8 cellular contexts compared by ENCODE assay signal in genomic region chr4:54226399-54227260, GRCh38. TPM values are rescaled to one million over a fixed set of nuclear protein-coding genes. Genes with fewer than 3 reads are reported as not detected.
DNase-seq lines count a peak whose midpoint lies in the region; ATAC-seq and TF ChIP-seq lines count a peak whose summit lies in the region.

No MANE protein-coding gene starts in this region.

- peak overlapping the region; percentile 29 for H3K4me3 Mint-ChIP-seq in activated naive CD4-positive, alpha-beta T cell treated with anti-CD3 and anti-CD28 coated beads, Interleukin-2, amount 10 ng/mL, durations not matched to agents 7 days and 5 days

- H3K36me3 Mint-ChIP-seq in activated naive CD4-positive, alpha-beta T cell treated with anti-CD3 and anti-CD28 coated beads, Interleukin-2, amount 10 ng/mL, durations not matched to agents 7 days and 5 days: peaks cover 2% of the 10 kb centered on the region

- H4K8ac ChIP-seq in mesendoderm (ENCODE audit: low read depth, low read length): no peak overlapping the region

- peak overlapping the region; percentile 85 for H3K56ac ChIP-seq in mesendoderm (ENCODE audit: low read length)

- no CpG with 5 or more reads among the region's 47 CpGs for WGBS in mesendoderm (ENCODE audit: extremely low coverage, insufficient coverage, low lambda C conversion rate)

- H2BK5ac ChIP-seq in mesendoderm (ENCODE audit: low read length): peak overlapping the region; percentile 40

- peak overlapping the region; percentile 70 for H3K9ac ChIP-seq in mesendoderm (ENCODE audit: low read length)

- H3K4me3 ChIP-seq in dorsolateral prefrontal cortex (peak overlapping the region in 56 of 59 donors; percentile 20 to 67 (median 46)), mesendoderm (ENCODE audit: low read length) (peak overlapping the region; percentile 41), upper lobe of right lung (peak overlapping the region; percentile 49)

- peaks cover 5% of the 10 kb centered on the region for H3K79me2 ChIP-seq in mesendoderm (ENCODE audit: control insufficient read depth, insufficient read depth, low read length)

- ATAC-seq in upper lobe of right lung (peak; percentile 64), GM18511 (IDR thresholded peaks at IDR 0.05; ENCODE audit: unreplicated experiment) (no peak), GM18502 (IDR thresholded peaks at IDR 0.05; ENCODE audit: poor library complexity, unreplicated experiment) (no peak)

- peaks cover 97% of the 10 kb centered on the region for H3K27me3 Mint-ChIP-seq in activated naive CD4-positive, alpha-beta T cell treated with anti-CD3 and anti-CD28 coated beads, Interleukin-2, amount 10 ng/mL, durations not matched to agents 7 days and 5 days

- no peak overlapping the region for H3K23ac ChIP-seq in mesendoderm (ENCODE audit: low read length)

- H3K9me3 Mint-ChIP-seq in activated naive CD4-positive, alpha-beta T cell treated with anti-CD3 and anti-CD28 coated beads, Interleukin-2, amount 10 ng/mL, durations not matched to agents 7 days and 5 days: no peaks in the 10 kb centered on the region

- H3K27ac ChIP-seq in dorsolateral prefrontal cortex (no peak overlapping the region), mesendoderm (ENCODE audit: low read depth, low read length) (no peak overlapping the region), upper lobe of right lung (peak overlapping the region; percentile 68)

- H3K79me1 ChIP-seq in mesendoderm (ENCODE audit: low read length): no peaks in the 10 kb centered on the region

- H3K18ac ChIP-seq in mesendoderm (ENCODE audit: low read length): peak overlapping the region; percentile 60

- peak overlapping the region; percentile 99 for H3K4me2 ChIP-seq in mesendoderm (ENCODE audit: low read length)

- no peaks in the 10 kb centered on the region for H3K9me3 ChIP-seq in upper lobe of right lung

- H2BK120ac ChIP-seq in mesendoderm (ENCODE audit: low read depth, low read length): no peak overlapping the region

- H3K4me1 Mint-ChIP-seq in activated naive CD4-positive, alpha-beta T cell treated with anti-CD3 and anti-CD28 coated beads, Interleukin-2, amount 10 ng/mL, durations not matched to agents 7 days and 5 days: peaks cover 32% of the 10 kb centered on the region

- H2BK15ac ChIP-seq in mesendoderm (replicated peaks; ENCODE audit: low read depth): no peak overlapping the region

- CTCF ChIA-PET in activated naive CD4-positive, alpha-beta T cell treated with anti-CD3 and anti-CD28 coated beads, Interleukin-2, amount 10 ng/mL, durations not matched to agents 7 days and 5 days (lab: Charles Lee): interaction anchor here (0.8 to 3.7 kb wide), 4 partner anchors 7 to 321 kb away, joined by 3 to 11 read pairs (median 5); no protein-coding TSS in a partner anchor

- no peak overlapping the region for H2AK5ac ChIP-seq in mesendoderm (ENCODE audit: low read length)

- no peak overlapping the region for H4K5ac ChIP-seq in mesendoderm (ENCODE audit: low read length)

- H3K4me1 ChIP-seq in mesendoderm (ENCODE audit: control insufficient read depth, low read depth, low read length) (peaks cover 4% of the 10 kb centered on the region), upper lobe of right lung (peaks cover 29% of the 10 kb centered on the region)

- TF ChIP-seq CTCF in dorsolateral prefrontal cortex (IDR thresholded peaks at IDR 0.05 in 54 of 56, conservative IDR thresholded peaks at IDR 0.05 in 2 of 56; ENCODE audit: low read depth in 1 of 56, partially characterized antibody in 56 of 56) (no peak), upper lobe of right lung (IDR thresholded peaks at IDR 0.05) (no peak)

- intact Hi-C loops in dorsolateral prefrontal cortex (cut with DNase I) (loop anchor here in 1 of 2 donors (2.0 to 5.0 kb wide), 2 partner anchors 318 to 909 kb away; no protein-coding TSS in a partner anchor), upper lobe of right lung (cut with DNase I) (no loop called here)

- peaks cover 6 to 99% (median 79%) of the 10 kb centered on the region in 45 donors for H3K27me3 ChIP-seq in dorsolateral prefrontal cortex
- H3K27me3 ChIP-seq in mesendoderm (ENCODE audit: insufficient read depth, low read length, poor library complexity): peaks cover 27% of the 10 kb centered on the region
- H3K27me3 ChIP-seq in upper lobe of right lung: peaks cover 85% of the 10 kb centered on the region

- no peak overlapping the region for H3K4ac ChIP-seq in mesendoderm (ENCODE audit: low read depth, low read length)

- DNase-seq in activated naive CD4-positive, alpha-beta T cell treated with anti-CD3 and anti-CD28 coated beads, Interleukin-2, amount 10 ng/mL, durations not matched to agents 7 days and 5 days: no peak
- DNase-seq in activated naive CD4-positive, alpha-beta T cell treated with anti-CD3 and anti-CD28 coated beads, Interleukin-2, amount 50 U/mL, for 16 hours: no peak
- DNase-seq in dorsolateral prefrontal cortex: no peak
- DNase-seq in mesendoderm: peak; percentile 74
- peak; percentile 74 for DNase-seq in upper lobe of right lung
- DNase-seq in H4 (ENCODE audit: low spot score): no peak

- H3K36me3 ChIP-seq in mesendoderm (ENCODE audit: control insufficient read depth, insufficient read depth, low read length) (no peaks in the 10 kb centered on the region), upper lobe of right lung (no peaks in the 10 kb centered on the region)

- peak overlapping the region; percentile 72 for H3K27ac Mint-ChIP-seq in activated naive CD4-positive, alpha-beta T cell treated with anti-CD3 and anti-CD28 coated beads, Interleukin-2, amount 10 ng/mL, durations not matched to agents 7 days and 5 days

RNA-seq across cellular contexts. Expression of gene PDGFRA, which starts 2.5 kb away (rescaled TPM):
- total RNA-seq in dorsolateral prefrontal cortex (10 to 100 TPM; 12.0 to 72.7 (median 27.3) TPM), upper lobe of right lung (91.5 TPM)
- polyA plus RNA-seq in mesendoderm (2013, experiment 1 of 2): 3.8 TPM
- polyA plus RNA-seq in mesendoderm (2013, experiment 2 of 2): 2.7 TPM
- 7.6 and 13.9 TPM in 2 replicates for total RNA-seq in H4 (2014; rRNA removed; shearing (Covaris generic))

Comparison
In these comparisons a context has a peak if more than half of its experiments do, and no peak if none do; other contexts are left out.
1. DNase-seq: peak in mesendoderm (single experiment) and upper lobe of right lung (single experiment); none in activated naive CD4-positive, alpha-beta T cell treated with anti-CD3 and anti-CD28 coated beads, Interleukin-2, amount 10 ng/mL, durations not matched to agents 7 days and 5 days (single experiment), activated naive CD4-positive, alpha-beta T cell treated with anti-CD3 and anti-CD28 coated beads, Interleukin-2, amount 50 U/mL, for 16 hours (single experiment), dorsolateral prefrontal cortex (0 of 10) and H4 (single experiment).
2. Peak in every context shown above with its lines, with median percentiles within 50 percentile points of each other: H3K4me3 ChIP-seq.